In the genomic region with DNA sequence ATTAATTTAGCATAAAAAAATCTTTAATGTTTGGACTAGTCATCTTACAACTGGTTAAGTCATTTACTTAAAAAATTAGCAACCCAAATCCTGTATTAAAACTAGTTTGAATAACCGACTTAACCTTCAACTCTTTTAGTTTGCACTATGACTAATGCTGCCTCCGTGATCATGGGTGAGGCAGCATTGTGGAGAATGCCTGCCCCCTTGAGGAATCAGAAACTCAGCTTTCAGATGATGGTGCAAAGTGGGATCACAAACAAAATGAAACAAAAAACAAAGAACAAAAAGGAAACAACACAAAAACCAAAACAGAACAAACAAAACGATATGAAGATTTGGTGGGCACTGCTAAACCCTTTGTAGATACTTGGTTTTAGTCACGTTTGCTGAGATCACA, we compare ENCODE assay signal across 9 cellular contexts.
A peak's percentile ranks its signal among the peaks of the same experiment; 100 is the strongest.
DNase-seq lines count a peak whose midpoint lies in the region; ATAC-seq, FAIRE-seq and TF ChIP-seq lines count a peak whose summit lies in the region.
"Had no signal": no experiment of that assay in that cellular context is flagged by ENCODE, and none has a peak within 500 bp of the region (broad histone marks: within the 10 kb centered on the region; RNA-seq: fewer than 3 reads in every experiment).

No MANE protein-coding gene starts in this region.

- H3K4me3 ChIP-seq in astrocyte of the cerebellum (ENCODE audit: low read depth, low read length) = no peak overlapping the region
- H3K4me3 ChIP-seq: lung had no signal

- ATAC-seq in HG03442 (IDR thresholded peaks at IDR 0.05; ENCODE audit: unreplicated experiment) = peak; percentile 53
- no peak for ATAC-seq in left colon
- no peak for ATAC-seq in HG03097 (IDR thresholded peaks at IDR 0.05; ENCODE audit: low FRiP score, unreplicated experiment)

- peak; percentile 44 for TF ChIP-seq CTCF in AG09319 (IDR thresholded peaks at IDR 0.05; ENCODE audit: low read depth, low read length)
- peak; percentile 80 for TF ChIP-seq CTCF in astrocyte of the cerebellum (IDR thresholded peaks at IDR 0.05; ENCODE audit: low read depth, low read length, missing control alignments)

- DNase-seq in AG09319 (ENCODE audit: extremely low read depth, low read depth) (no peak), astrocyte of the cerebellum (ENCODE audit: low read depth) (peak; percentile 24), left colon (no peak), occipital lobe (lab: John Stamatoyannopoulos, UW) (no peak), SKM-1 (lab: John Stamatoyannopoulos, UW; ENCODE audit: unreplicated experiment) (no peak)

- FAIRE-seq in islet of Langerhans (lab: Jason Lieb, UNC) = peak; percentile 92

- intact Hi-C loops in left colon (cut with DNase I, micrococcal nuclease) = no loop called here

- in situ Hi-C loops in astrocyte of the cerebellum (cut with HindIII; ENCODE audit: low sequenced_read_pairs) = no loop called here
